Comparison of ENCODE assay signal across 21 cellular contexts in genomic region chr3:16365454-16366128, GRCh38.
DNase-seq lines count a peak whose midpoint lies in the region; ATAC-seq and FAIRE-seq lines count a peak whose summit lies in the region.
"Had no signal": no experiment of that assay in that cellular context is flagged by ENCODE, and none has a peak within 500 bp of the region (broad histone marks: within the 10 kb centered on the region; RNA-seq: fewer than 3 reads in every experiment).

No MANE protein-coding gene starts in this region.

- H3K27ac ChIP-seq in naive thymus-derived CD4-positive, alpha-beta T cell (ENCODE audit: low read depth, low read length), result no peak overlapping the region
- H3K27ac ChIP-seq in aorta (ENCODE audit: low read depth in 1 of 2, low read length in 2 of 2), result no peak overlapping the region
- H3K27ac ChIP-seq: BLaER1 treated with 17β-estradiol and CSF1 and Interleukin-3, amounts not matched to agents 10 nM and 100 nM; hepatocyte; lower lobe of right lung; parathyroid adenoma had no signal

- H3K4me1 ChIP-seq in naive thymus-derived CD4-positive, alpha-beta T cell (ENCODE audit: control insufficient read depth in 2 of 2, insufficient read depth in 2 of 2, low read length in 2 of 2), result no peaks in the 10 kb centered on the region
- peaks cover 2 to 3% of the 10 kb centered on the region in 2 donors for H3K4me1 ChIP-seq in aorta (ENCODE audit: control insufficient read depth in 1 of 2, insufficient read depth in 2 of 2, low read length in 2 of 2)
- H3K4me1 ChIP-seq: parathyroid adenoma had no signal

- POLR2A ChIA-PET in activated CD8-positive, alpha-beta T cell treated with anti-CD3 and anti-CD28 coated beads, Interleukin-2, amount 10 ng/mL, durations not matched to agents 7 days and 5 days (lab: Charles Lee), result interaction anchor here (0.6 kb wide), 1 partner anchor 77 kb away, joined by 3 read pairs; no protein-coding TSS in a partner anchor
- POLR2A ChIA-PET in naive thymus-derived CD4-positive, alpha-beta T cell (lab: Charles Lee), result no interaction called here

- peaks cover 0 to 60% (median 0%) of the 10 kb centered on the region in 3 experiments for H3K36me3 ChIP-seq in naive thymus-derived CD4-positive, alpha-beta T cell (ENCODE audit: control insufficient read depth in 2 of 3, insufficient read depth in 3 of 3, low read length in 3 of 3)
- peaks cover 0 to 6% of the 10 kb centered on the region in 2 donors for H3K36me3 ChIP-seq in aorta (ENCODE audit: control insufficient read depth in 1 of 2, insufficient read depth in 2 of 2, low read length in 1 of 2)

- H3K4me3 ChIP-seq in naive thymus-derived CD4-positive, alpha-beta T cell (ENCODE audit: low read length), result no peak overlapping the region
- H3K4me3 ChIP-seq in aorta (ENCODE audit: low read length in 2 of 2), result no peak overlapping the region
- H3K4me3 ChIP-seq: BLaER1 treated with 17β-estradiol and CSF1 and Interleukin-3, amounts not matched to agents 10 nM and 100 nM; hepatocyte; lower lobe of right lung; MG63 had no signal

- 82 to 91% methylated on average over 6 of the region's 6 CpGs for WGBS in aorta, 2 donors

- intact Hi-C loops in activated CD4-positive, alpha-beta T cell treated with anti-CD3 and anti-CD28 coated beads, Interleukin-2, amount 10 ng/mL, durations not matched to agents 24 days and 14 days (cut with micrococcal nuclease), result no loop called here
- intact Hi-C loops in naive thymus-derived CD4-positive, alpha-beta T cell (cut with micrococcal nuclease), result no loop called here
- intact Hi-C loops in aorta (cut with DNase I), result no loop called here

- no peaks in the 10 kb centered on the region for H3K9me3 ChIP-seq in naive thymus-derived CD4-positive, alpha-beta T cell (ENCODE audit: control insufficient read depth in 2 of 3, low read length in 3 of 3)
- H3K9me3 ChIP-seq in aorta (ENCODE audit: control insufficient read depth, low read length), result no peaks in the 10 kb centered on the region
- H3K9me3 ChIP-seq: lower lobe of right lung, MG63 had no signal

- H3K36me3 Mint-ChIP-seq in activated CD4-positive, alpha-beta T cell treated with anti-CD3 and anti-CD28 coated beads, Interleukin-2, amount 10 ng/mL, durations not matched to agents 24 days and 14 days (ENCODE audit: low read depth), result peaks cover 73% of the 10 kb centered on the region
- H3K36me3 Mint-ChIP-seq in activated CD8-positive, alpha-beta T cell treated with anti-CD3 and anti-CD28 coated beads, Interleukin-2, amount 10 ng/mL, durations not matched to agents 7 days and 5 days (ENCODE audit: low read depth), result peaks cover 81% of the 10 kb centered on the region
- peaks cover 23 to 77% (median 53%) of the 10 kb centered on the region in 5 donors for H3K36me3 Mint-ChIP-seq in naive thymus-derived CD4-positive, alpha-beta T cell

- H3K4me3 Mint-ChIP-seq in activated CD4-positive, alpha-beta T cell treated with anti-CD3 and anti-CD28 coated beads, Interleukin-2, amount 10 ng/mL, durations not matched to agents 24 days and 14 days, result no peak overlapping the region
- no peak overlapping the region for H3K4me3 Mint-ChIP-seq in activated CD8-positive, alpha-beta T cell treated with anti-CD3 and anti-CD28 coated beads, Interleukin-2, amount 10 ng/mL, durations not matched to agents 7 days and 5 days
- H3K4me3 Mint-ChIP-seq in naive thymus-derived CD4-positive, alpha-beta T cell, result peak overlapping the region in 1 of 10 donors; percentile 13
- H3K4me3 Mint-ChIP-seq: activated CD4-positive, alpha-beta T cell treated with anti-CD3 and anti-CD28 coated beads for 36 hours; endodermal cell had no signal

- CTCF ChIA-PET in activated CD8-positive, alpha-beta T cell treated with anti-CD3 and anti-CD28 coated beads, Interleukin-2, amount 10 ng/mL, durations not matched to agents 7 days and 5 days (lab: Charles Lee), result no interaction called here
- CTCF ChIA-PET in naive thymus-derived CD4-positive, alpha-beta T cell (lab: Charles Lee), result no interaction called here

- peak; percentile 31 for FAIRE-seq in GM19239 (lab: Jason Lieb, UNC)
- FAIRE-seq: A204.1, GM12891 had no signal

- H3K9me3 Mint-ChIP-seq in activated CD4-positive, alpha-beta T cell treated with anti-CD3 and anti-CD28 coated beads, Interleukin-2, amount 10 ng/mL, durations not matched to agents 24 days and 14 days, result no peaks in the 10 kb centered on the region
- H3K9me3 Mint-ChIP-seq in activated CD8-positive, alpha-beta T cell treated with anti-CD3 and anti-CD28 coated beads, Interleukin-2, amount 10 ng/mL, durations not matched to agents 7 days and 5 days (ENCODE audit: insufficient read depth), result no peaks in the 10 kb centered on the region
- H3K9me3 Mint-ChIP-seq in naive thymus-derived CD4-positive, alpha-beta T cell, result peaks cover 0 to 4% (median 0%) of the 10 kb centered on the region in 11 donors
- H3K9me3 Mint-ChIP-seq: endodermal cell had no signal

- no peaks in the 10 kb centered on the region for H3K27me3 ChIP-seq in naive thymus-derived CD4-positive, alpha-beta T cell (ENCODE audit: control insufficient read depth in 2 of 2, insufficient read depth in 2 of 2, low read length in 2 of 2)
- H3K27me3 ChIP-seq in aorta (ENCODE audit: control insufficient read depth in 1 of 2, insufficient read depth in 2 of 2, low read length in 1 of 2), result no peaks in the 10 kb centered on the region
- H3K27me3 ChIP-seq: BLaER1 treated with 17β-estradiol and CSF1 and Interleukin-3, amounts not matched to agents 10 nM and 100 nM; hepatocyte; MG63 had no signal

- H3K4me1 Mint-ChIP-seq in activated CD4-positive, alpha-beta T cell treated with anti-CD3 and anti-CD28 coated beads, Interleukin-2, amount 10 ng/mL, durations not matched to agents 24 days and 14 days, result peaks cover 32% of the 10 kb centered on the region
- H3K4me1 Mint-ChIP-seq in activated CD8-positive, alpha-beta T cell treated with anti-CD3 and anti-CD28 coated beads, Interleukin-2, amount 10 ng/mL, durations not matched to agents 7 days and 5 days (ENCODE audit: low read depth), result peaks cover 34% of the 10 kb centered on the region
- peaks cover 14 to 67% (median 46%) of the 10 kb centered on the region in 7 donors for H3K4me1 Mint-ChIP-seq in naive thymus-derived CD4-positive, alpha-beta T cell

- H3K27me3 Mint-ChIP-seq in activated CD4-positive, alpha-beta T cell treated with anti-CD3 and anti-CD28 coated beads, Interleukin-2, amount 10 ng/mL, durations not matched to agents 24 days and 14 days, result no peaks in the 10 kb centered on the region
- no peaks in the 10 kb centered on the region for H3K27me3 Mint-ChIP-seq in activated CD8-positive, alpha-beta T cell treated with anti-CD3 and anti-CD28 coated beads, Interleukin-2, amount 10 ng/mL, durations not matched to agents 7 days and 5 days (ENCODE audit: low read depth)
- no peaks in the 10 kb centered on the region for H3K27me3 Mint-ChIP-seq in naive thymus-derived CD4-positive, alpha-beta T cell
- H3K27me3 Mint-ChIP-seq: activated CD4-positive, alpha-beta T cell treated with anti-CD3 and anti-CD28 coated beads for 36 hours had no signal

- no peak for ATAC-seq in activated CD8-positive, alpha-beta T cell treated with anti-CD3 and anti-CD28 coated beads, Interleukin-2, amount 10 ng/mL, durations not matched to agents 7 days and 5 days
- no peak for ATAC-seq in naive thymus-derived CD4-positive, alpha-beta T cell
- no peak for ATAC-seq in aorta (ENCODE audit: low FRiP score)
- ATAC-seq: activated CD4-positive, alpha-beta T cell treated with anti-CD3 and anti-CD28 coated beads for 36 hours; lower lobe of right lung had no signal

- DNase-seq in activated CD4-positive, alpha-beta T cell treated with anti-CD3 and anti-CD28 coated beads, Interleukin-2, amount 10 ng/mL, durations not matched to agents 24 days and 14 days, result no peak
- no peak for DNase-seq in activated CD4-positive, alpha-beta T cell treated with anti-CD3 and anti-CD28 coated beads, Interleukin-2, amount 50 U/mL, for 4 hours
- DNase-seq in GM19239 (ENCODE audit: insufficient read length, low spot score), result no peak
- DNase-seq in activated CD8-positive, alpha-beta T cell treated with anti-CD3 and anti-CD28 coated beads, Interleukin-2, amount 10 ng/mL, durations not matched to agents 7 days and 5 days, result no peak
- DNase-seq in naive thymus-derived CD4-positive, alpha-beta T cell, result no peak
- no peak for DNase-seq in aorta
- DNase-seq in NCI-H1417 (lab: John Stamatoyannopoulos, UW), result no peak
- no peak for DNase-seq in stimulated activated CD4-positive, alpha-beta T cell treated with anti-CD3 and anti-CD28 coated beads, Interleukin-2, amount 100 ng/mL, for 24 hours
- DNase-seq: activated CD4-positive, alpha-beta T cell treated with anti-CD3 and anti-CD28 coated beads for 36 hours; DMS 273 treated with DMSO at 0.1 percent for 48 hours; endodermal cell; HCEC 1CT; lower lobe of right lung; MG63; NCI-H1694 treated with DMSO at 0.1 percent for 48 hours; NCI-H446 treated with DMSO at 0.1 percent for 48 hours had no signal

- peak overlapping the region; percentile 26 for H3K27ac Mint-ChIP-seq in activated CD4-positive, alpha-beta T cell treated with anti-CD3 and anti-CD28 coated beads, Interleukin-2, amount 10 ng/mL, durations not matched to agents 24 days and 14 days
- peak overlapping the region; percentile 2 for H3K27ac Mint-ChIP-seq in activated CD8-positive, alpha-beta T cell treated with anti-CD3 and anti-CD28 coated beads, Interleukin-2, amount 10 ng/mL, durations not matched to agents 7 days and 5 days
- peak overlapping the region in 8 of 9 donors; percentile 8 to 80 (median 32) for H3K27ac Mint-ChIP-seq in naive thymus-derived CD4-positive, alpha-beta T cell
- H3K27ac Mint-ChIP-seq: activated CD4-positive, alpha-beta T cell treated with anti-CD3 and anti-CD28 coated beads for 36 hours; endodermal cell had no signal
